10 cellular contexts compared by ENCODE assay signal in the genomic region with DNA sequence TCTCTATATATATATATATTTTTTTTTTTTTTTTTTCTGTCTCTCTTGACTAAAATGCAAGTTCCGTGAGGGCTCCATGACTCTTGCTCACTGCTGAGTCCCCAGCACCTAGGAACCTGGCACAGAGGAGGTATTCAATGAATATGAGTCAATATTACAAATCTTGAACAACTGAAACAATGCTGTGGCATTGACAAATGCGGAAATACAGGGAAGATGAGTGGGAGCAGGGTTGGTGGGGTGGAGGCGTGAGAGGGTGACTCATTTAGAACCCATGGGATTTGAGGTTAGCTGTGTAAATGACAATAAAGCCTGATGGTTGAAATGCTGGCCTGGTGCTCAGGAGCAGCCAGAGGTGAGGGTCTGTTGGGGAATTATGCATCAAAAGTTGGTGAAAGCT.
DNase-seq lines count a peak whose midpoint lies in the region; ATAC-seq lines count a peak whose summit lies in the region.
"Had no signal": no experiment of that assay in that cellular context is flagged by ENCODE, and none has a peak within 500 bp of the region (broad histone marks: within the 10 kb centered on the region; RNA-seq: fewer than 3 reads in every experiment).

No MANE protein-coding gene starts in this region.

- peak; percentile 32 for DNase-seq in activated T-cell treated with anti-CD3 and anti-CD28 coated beads for 24 hours (ENCODE audit: low read depth)
- DNase-seq in activated T-cell treated with anti-CD3 and anti-CD28 coated beads for 4 hours = no peak
- no peak for DNase-seq in T-helper 17 cell
- peak; percentile 92 for DNase-seq in epithelial cell of prostate (ENCODE audit: low read depth, low spot score)
- no peak for DNase-seq in epidermal melanocyte (ENCODE audit: insufficient read length, low spot score)
- DNase-seq: cerebellar nuclear complex, OCI-M1 had no signal

- ATAC-seq in T-helper 17 cell (no peak), GM21529 (IDR thresholded peaks at IDR 0.05; ENCODE audit: unreplicated experiment) (no peak), HG03108 (IDR thresholded peaks at IDR 0.05; ENCODE audit: unreplicated experiment) (no peak)
- ATAC-seq in stimulated activated memory B cell treated with anti-CD40 and anti-IgM and Interleukin-4, amounts not matched to agents 10 μg/mL and 1 μg/mL and 100 μg/mL, for 72 hours = peak; percentile 39

- peaks cover 32% of the 10 kb centered on the region for H3K4me1 Mint-ChIP-seq in T-helper 17 cell
- H3K4me1 Mint-ChIP-seq in stimulated activated memory B cell treated with anti-CD40 and anti-IgM and Interleukin-4, amounts not matched to agents 10 μg/mL and 1 μg/mL and 100 μg/mL, for 72 hours = peaks cover 69% of the 10 kb centered on the region

- H3K4me3 Mint-ChIP-seq in T-helper 17 cell = no peak overlapping the region
- H3K4me3 Mint-ChIP-seq in stimulated activated memory B cell treated with anti-CD40 and anti-IgM and Interleukin-4, amounts not matched to agents 10 μg/mL and 1 μg/mL and 100 μg/mL, for 72 hours = peak overlapping the region; percentile 13

- no peaks in the 10 kb centered on the region for H3K9me3 Mint-ChIP-seq in stimulated activated memory B cell treated with anti-CD40 and anti-IgM and Interleukin-4, amounts not matched to agents 10 μg/mL and 1 μg/mL and 100 μg/mL, for 72 hours

- H3K36me3 Mint-ChIP-seq in T-helper 17 cell (ENCODE audit: low read depth) = no peaks in the 10 kb centered on the region
- H3K36me3 Mint-ChIP-seq in stimulated activated memory B cell treated with anti-CD40 and anti-IgM and Interleukin-4, amounts not matched to agents 10 μg/mL and 1 μg/mL and 100 μg/mL, for 72 hours = peaks cover 8% of the 10 kb centered on the region

- H3K27ac Mint-ChIP-seq in T-helper 17 cell = peak overlapping the region; percentile 93
- peak overlapping the region; percentile 90 for H3K27ac Mint-ChIP-seq in stimulated activated memory B cell treated with anti-CD40 and anti-IgM and Interleukin-4, amounts not matched to agents 10 μg/mL and 1 μg/mL and 100 μg/mL, for 72 hours

- no peaks in the 10 kb centered on the region for H3K27me3 Mint-ChIP-seq in T-helper 17 cell
- H3K27me3 Mint-ChIP-seq in stimulated activated memory B cell treated with anti-CD40 and anti-IgM and Interleukin-4, amounts not matched to agents 10 μg/mL and 1 μg/mL and 100 μg/mL, for 72 hours = no peaks in the 10 kb centered on the region

- H3K27ac ChIP-seq in epithelial cell of prostate = peak overlapping the region; percentile 68

- no peaks in the 10 kb centered on the region for H3K9me3 ChIP-seq in T-helper 17 cell (ENCODE audit: control insufficient read depth, low read length, poor library complexity, severe bottlenecking)

Comparison
In these comparisons a context has a peak if more than half of its experiments do, and no peak if none do; other contexts are left out.
1. DNase-seq: peak in activated T-cell treated with anti-CD3 and anti-CD28 coated beads for 24 hours (single experiment) and epithelial cell of prostate (single experiment); none in activated T-cell treated with anti-CD3 and anti-CD28 coated beads for 4 hours (single experiment), T-helper 17 cell (0 of 3) and epidermal melanocyte (single experiment).